In genomic region chr17:39702901-39703893, GRCh38 we compare ENCODE assay signal across 10 cellular contexts. TPM values are rescaled to one million over a fixed set of nuclear protein-coding genes. Genes with fewer than 3 reads are reported as not detected.
DNase-seq lines count a peak whose midpoint lies in the region; ATAC-seq and TF ChIP-seq lines count a peak whose summit lies in the region.
"Had no signal": no experiment of that assay in that cellular context is flagged by ENCODE, and none has a peak within 500 bp of the region (broad histone marks: within the 10 kb centered on the region; RNA-seq: fewer than 3 reads in every experiment).

No MANE protein-coding gene starts in this region.

- H3K4me3 ChIP-seq in Peyer's patch: peak overlapping the region in 1 of 4 donors; percentile 14
- H3K4me3 ChIP-seq in left lung: no peak overlapping the region
- no peak overlapping the region for H3K4me3 ChIP-seq in suprapubic skin

- H3K4me1 ChIP-seq in Peyer's patch (peaks cover 3 to 67% (median 6%) of the 10 kb centered on the region in 4 donors), left lung (peaks cover 19 to 41% of the 10 kb centered on the region in 2 donors), suprapubic skin (peaks cover 81% of the 10 kb centered on the region)

- H3K36me3 ChIP-seq in Peyer's patch (peaks cover 0 to 10% (median 0%) of the 10 kb centered on the region in 3 donors), left lung (peaks cover 0 to 10% of the 10 kb centered on the region in 2 donors), suprapubic skin (peaks cover 13% of the 10 kb centered on the region)

- WGBS in suprapubic skin: 57% methylated on average over 12 of the region's 12 CpGs

- no peak for TF ChIP-seq CTCF in Peyer's patch (IDR thresholded peaks at IDR 0.05)
- TF ChIP-seq CTCF in left lung (IDR thresholded peaks at IDR 0.05): no peak
- no peak for TF ChIP-seq CTCF in suprapubic skin (IDR thresholded peaks at IDR 0.05)

- H3K27ac ChIP-seq in Peyer's patch: peak overlapping the region in 3 of 4 donors; percentile 64 to 92 (median 76)
- H3K27ac ChIP-seq in left lung: peak overlapping the region in 1 of 2 donors; percentile 5
- H3K27ac ChIP-seq in suprapubic skin: peak overlapping the region; percentile 56

- H3K27me3 ChIP-seq in Peyer's patch: no peaks in the 10 kb centered on the region
- peaks cover 0 to 39% of the 10 kb centered on the region in 2 donors for H3K27me3 ChIP-seq in left lung
- no peaks in the 10 kb centered on the region for H3K27me3 ChIP-seq in suprapubic skin

- DNase-seq in Peyer's patch: no peak
- DNase-seq in left lung: peak in 1 of 2 donors; percentile 58
- no peak for DNase-seq in suprapubic skin (ENCODE audit: low spot score in 2 of 2)
- no peak for DNase-seq in iPS-NIHi7 (ENCODE audit: extremely low spot score)
- DNase-seq in NCI-H2081 (lab: John Stamatoyannopoulos, UW): no peak
- DNase-seq: activated naive CD4-positive, alpha-beta T cell treated with Interleukin-2 at 50 U/mL for 16 hours; GOT3; NCI-H2171 had no signal

- no peak for TF ChIP-seq EP300 in suprapubic skin (IDR thresholded peaks at IDR 0.05)

- H3K9me3 ChIP-seq in Peyer's patch (no peaks in the 10 kb centered on the region), left lung (no peaks in the 10 kb centered on the region), suprapubic skin (no peaks in the 10 kb centered on the region)

- no peak for TF ChIP-seq POLR2A in Peyer's patch (IDR thresholded peaks at IDR 0.05)
- TF ChIP-seq POLR2A in suprapubic skin (IDR thresholded peaks at IDR 0.05): no peak

- intact Hi-C loops in left lung (cut with DNase I): no loop called here

- ATAC-seq in HG02678 (IDR thresholded peaks at IDR 0.05; ENCODE audit: unreplicated experiment): peak; percentile 49
- ATAC-seq in left lung: peak; percentile 3
- no peak for ATAC-seq in HG03135 (IDR thresholded peaks at IDR 0.05; ENCODE audit: unreplicated experiment)

RNA-seq across cellular contexts. Expression of gene ERBB2, which starts 3.3 kb away (rescaled TPM):
- total RNA-seq in Peyer's patch (100 to 1,000 TPM; 104 to 339 (median 247) TPM), left lung (100 to 1,000 TPM in 1 of 2 donors, 10 to 100 TPM in 1; 65.1 to 137 TPM), suprapubic skin (100 to 1,000 TPM; 144 to 192 (median 173) TPM)

RNA-seq across cellular contexts. Expression of gene PGAP3, which starts 15.3 kb away (rescaled TPM):
- 10 to 100 TPM; 15.7 to 72.3 (median 65.1) TPM for total RNA-seq in Peyer's patch
- total RNA-seq in left lung: 10 to 100 TPM; 17.2 to 32.9 TPM
- total RNA-seq in suprapubic skin: 10 to 100 TPM; 25.7 to 41.5 (median 32.7) TPM

RNA-seq across cellular contexts. Expression of gene MIEN1, which starts 27.1 kb away (rescaled TPM):
- 10 to 100 TPM; 44.6 to 74.9 (median 57.9) TPM for total RNA-seq in Peyer's patch
- total RNA-seq in left lung: 10 to 100 TPM; 45.6 to 57.9 TPM
- total RNA-seq in suprapubic skin: 10 to 100 TPM; 43.6 to 54.1 (median 52.1) TPM

RNA-seq across cellular contexts. Expression of gene GRB7, which starts 34.5 kb away (rescaled TPM):
- total RNA-seq in Peyer's patch (10 to 100 TPM; 14.0 to 64.0 (median 26.3) TPM), left lung (10 to 100 TPM; 12.4 to 31.9 TPM), suprapubic skin (100 to 1,000 TPM in 1 of 4 donors, 10 to 100 TPM in 3; 49.4 to 114 (median 72.4) TPM)

RNA-seq across cellular contexts. Expression of gene PNMT, which starts 34.9 kb away (rescaled TPM):
- total RNA-seq in Peyer's patch (10 to 100 TPM in 1 of 4 donors, 1 to 10 TPM in 3; 1.4 to 28.1 (median 1.8) TPM), left lung (under 1 TPM; 0.38 to 0.58 TPM), suprapubic skin (1 to 10 TPM in 2 of 4 donors, under 1 TPM in 2; 0.53 to 1.6 (median 1.1) TPM)
